Comparison of ENCODE assay signal across 10 cellular contexts in the genomic region with DNA sequence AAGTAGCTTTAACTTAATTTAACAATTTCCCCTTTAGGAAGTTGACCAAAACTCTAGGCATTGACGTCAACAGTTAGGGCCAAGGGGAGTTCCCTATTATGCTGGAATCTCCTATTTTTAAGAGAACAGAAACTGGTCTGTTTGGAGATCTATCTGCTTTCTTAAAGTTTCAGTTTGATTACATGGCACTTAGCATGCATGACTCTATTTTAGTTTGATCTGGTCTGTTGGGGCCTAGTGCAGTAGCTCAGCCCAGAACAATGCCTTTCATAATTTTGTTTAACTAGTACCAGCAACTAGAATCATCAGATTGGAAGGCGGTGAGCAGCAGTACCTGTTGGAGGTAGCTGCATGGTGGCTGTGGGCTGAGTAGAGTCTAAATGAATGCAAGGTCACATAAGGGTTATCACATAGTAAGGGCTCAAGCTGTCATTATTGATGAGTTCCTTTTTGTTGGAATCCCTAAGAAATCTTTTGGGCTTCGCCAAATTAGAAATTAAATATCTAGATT.
DNase-seq lines count a peak whose midpoint lies in the region; ATAC-seq and TF ChIP-seq lines count a peak whose summit lies in the region.
"Had no signal": no experiment of that assay in that cellular context is flagged by ENCODE, and none has a peak within 500 bp of the region (broad histone marks: within the 10 kb centered on the region; RNA-seq: fewer than 3 reads in every experiment).

No MANE protein-coding gene starts in this region.

- intact Hi-C loops in lower lobe of right lung (cut with DNase I), result no loop called here

- in situ Hi-C loops in ACHN (cut with HindIII; ENCODE audit: low pct_ligation_motif_present, low pct_unique_long_range_greater_than_20kb, low sequenced_read_pairs), result no loop called here

- H3K27ac ChIP-seq in lower lobe of right lung, result no peak overlapping the region

- DNase-seq in lower lobe of right lung, result no peak
- no peak for DNase-seq in cerebellar cortex (ENCODE audit: low spot score)
- no peak for DNase-seq in DMS79 treated with DMSO at 0.1 percent for 48 hours (lab: John Stamatoyannopoulos, UW)
- DNase-seq in kidney glomerular epithelial cell (lab: John Stamatoyannopoulos, UW), result no peak
- no peak for DNase-seq in ACHN
- DNase-seq: natural killer cell, NCI-H524 had no signal

- TF ChIP-seq POLR2A in GM18505 (IDR thresholded peaks at IDR 0.05; ENCODE audit: borderline replicate concordance, extremely low read depth, insufficient read depth, insufficient read length), result no peak

- TF ChIP-seq CTCF in lower lobe of right lung (IDR thresholded peaks at IDR 0.05), result no peak

- no peaks in the 10 kb centered on the region for H3K4me1 ChIP-seq in lower lobe of right lung

- no peak overlapping the region for H3K4me3 ChIP-seq in lower lobe of right lung

- H3K27me3 ChIP-seq in lower lobe of right lung (ENCODE audit: low read depth), result no peaks in the 10 kb centered on the region

- no peaks in the 10 kb centered on the region for H3K36me3 ChIP-seq in lower lobe of right lung

- ATAC-seq in GM18505 (IDR thresholded peaks at IDR 0.05; ENCODE audit: unreplicated experiment) (peak; percentile 83), GM21390 (IDR thresholded peaks at IDR 0.05; ENCODE audit: unreplicated experiment) (peak; percentile 87), HG03196 (IDR thresholded peaks at IDR 0.05; ENCODE audit: unreplicated experiment) (peak; percentile 73), lower lobe of right lung (peak; percentile 73 to 85)
- ATAC-seq: natural killer cell had no signal

- H3K9me3 ChIP-seq in lower lobe of right lung, result no peaks in the 10 kb centered on the region
